In genomic region chr1:26692211-26692792, GRCh38 we compare ENCODE assay signal across 1 cellular context.
TF ChIP-seq lines count a peak whose summit lies in the region.

No MANE protein-coding gene starts in this region.

TF ChIP-seq in K562, 482 proteins besides CTCF, POLR2A, EP300 and RAD21 (continued from another document and continues in another):
- TF ChIP-seq, protein P1, sequence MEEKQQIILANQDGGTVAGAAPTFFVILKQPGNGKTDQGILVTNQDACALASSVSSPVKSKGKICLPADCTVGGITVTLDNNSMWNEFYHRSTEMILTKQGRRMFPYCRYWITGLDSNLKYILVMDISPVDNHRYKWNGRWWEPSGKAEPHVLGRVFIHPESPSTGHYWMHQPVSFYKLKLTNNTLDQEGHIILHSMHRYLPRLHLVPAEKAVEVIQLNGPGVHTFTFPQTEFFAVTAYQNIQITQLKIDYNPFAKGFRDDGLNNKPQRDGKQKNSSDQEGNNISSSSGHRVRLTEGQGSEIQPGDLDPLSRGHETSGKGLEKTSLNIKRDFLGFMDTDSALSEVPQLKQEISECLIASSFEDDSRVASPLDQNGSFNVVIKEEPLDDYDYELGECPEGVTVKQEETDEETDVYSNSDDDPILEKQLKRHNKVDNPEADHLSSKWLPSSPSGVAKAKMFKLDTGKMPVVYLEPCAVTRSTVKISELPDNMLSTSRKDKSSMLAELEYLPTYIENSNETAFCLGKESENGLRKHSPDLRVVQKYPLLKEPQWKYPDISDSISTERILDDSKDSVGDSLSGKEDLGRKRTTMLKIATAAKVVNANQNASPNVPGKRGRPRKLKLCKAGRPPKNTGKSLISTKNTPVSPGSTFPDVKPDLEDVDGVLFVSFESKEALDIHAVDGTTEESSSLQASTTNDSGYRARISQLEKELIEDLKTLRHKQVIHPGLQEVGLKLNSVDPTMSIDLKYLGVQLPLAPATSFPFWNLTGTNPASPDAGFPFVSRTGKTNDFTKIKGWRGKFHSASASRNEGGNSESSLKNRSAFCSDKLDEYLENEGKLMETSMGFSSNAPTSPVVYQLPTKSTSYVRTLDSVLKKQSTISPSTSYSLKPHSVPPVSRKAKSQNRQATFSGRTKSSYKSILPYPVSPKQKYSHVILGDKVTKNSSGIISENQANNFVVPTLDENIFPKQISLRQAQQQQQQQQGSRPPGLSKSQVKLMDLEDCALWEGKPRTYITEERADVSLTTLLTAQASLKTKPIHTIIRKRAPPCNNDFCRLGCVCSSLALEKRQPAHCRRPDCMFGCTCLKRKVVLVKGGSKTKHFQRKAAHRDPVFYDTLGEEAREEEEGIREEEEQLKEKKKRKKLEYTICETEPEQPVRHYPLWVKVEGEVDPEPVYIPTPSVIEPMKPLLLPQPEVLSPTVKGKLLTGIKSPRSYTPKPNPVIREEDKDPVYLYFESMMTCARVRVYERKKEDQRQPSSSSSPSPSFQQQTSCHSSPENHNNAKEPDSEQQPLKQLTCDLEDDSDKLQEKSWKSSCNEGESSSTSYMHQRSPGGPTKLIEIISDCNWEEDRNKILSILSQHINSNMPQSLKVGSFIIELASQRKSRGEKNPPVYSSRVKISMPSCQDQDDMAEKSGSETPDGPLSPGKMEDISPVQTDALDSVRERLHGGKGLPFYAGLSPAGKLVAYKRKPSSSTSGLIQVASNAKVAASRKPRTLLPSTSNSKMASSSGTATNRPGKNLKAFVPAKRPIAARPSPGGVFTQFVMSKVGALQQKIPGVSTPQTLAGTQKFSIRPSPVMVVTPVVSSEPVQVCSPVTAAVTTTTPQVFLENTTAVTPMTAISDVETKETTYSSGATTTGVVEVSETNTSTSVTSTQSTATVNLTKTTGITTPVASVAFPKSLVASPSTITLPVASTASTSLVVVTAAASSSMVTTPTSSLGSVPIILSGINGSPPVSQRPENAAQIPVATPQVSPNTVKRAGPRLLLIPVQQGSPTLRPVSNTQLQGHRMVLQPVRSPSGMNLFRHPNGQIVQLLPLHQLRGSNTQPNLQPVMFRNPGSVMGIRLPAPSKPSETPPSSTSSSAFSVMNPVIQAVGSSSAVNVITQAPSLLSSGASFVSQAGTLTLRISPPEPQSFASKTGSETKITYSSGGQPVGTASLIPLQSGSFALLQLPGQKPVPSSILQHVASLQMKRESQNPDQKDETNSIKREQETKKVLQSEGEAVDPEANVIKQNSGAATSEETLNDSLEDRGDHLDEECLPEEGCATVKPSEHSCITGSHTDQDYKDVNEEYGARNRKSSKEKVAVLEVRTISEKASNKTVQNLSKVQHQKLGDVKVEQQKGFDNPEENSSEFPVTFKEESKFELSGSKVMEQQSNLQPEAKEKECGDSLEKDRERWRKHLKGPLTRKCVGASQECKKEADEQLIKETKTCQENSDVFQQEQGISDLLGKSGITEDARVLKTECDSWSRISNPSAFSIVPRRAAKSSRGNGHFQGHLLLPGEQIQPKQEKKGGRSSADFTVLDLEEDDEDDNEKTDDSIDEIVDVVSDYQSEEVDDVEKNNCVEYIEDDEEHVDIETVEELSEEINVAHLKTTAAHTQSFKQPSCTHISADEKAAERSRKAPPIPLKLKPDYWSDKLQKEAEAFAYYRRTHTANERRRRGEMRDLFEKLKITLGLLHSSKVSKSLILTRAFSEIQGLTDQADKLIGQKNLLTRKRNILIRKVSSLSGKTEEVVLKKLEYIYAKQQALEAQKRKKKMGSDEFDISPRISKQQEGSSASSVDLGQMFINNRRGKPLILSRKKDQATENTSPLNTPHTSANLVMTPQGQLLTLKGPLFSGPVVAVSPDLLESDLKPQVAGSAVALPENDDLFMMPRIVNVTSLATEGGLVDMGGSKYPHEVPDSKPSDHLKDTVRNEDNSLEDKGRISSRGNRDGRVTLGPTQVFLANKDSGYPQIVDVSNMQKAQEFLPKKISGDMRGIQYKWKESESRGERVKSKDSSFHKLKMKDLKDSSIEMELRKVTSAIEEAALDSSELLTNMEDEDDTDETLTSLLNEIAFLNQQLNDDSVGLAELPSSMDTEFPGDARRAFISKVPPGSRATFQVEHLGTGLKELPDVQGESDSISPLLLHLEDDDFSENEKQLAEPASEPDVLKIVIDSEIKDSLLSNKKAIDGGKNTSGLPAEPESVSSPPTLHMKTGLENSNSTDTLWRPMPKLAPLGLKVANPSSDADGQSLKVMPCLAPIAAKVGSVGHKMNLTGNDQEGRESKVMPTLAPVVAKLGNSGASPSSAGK (IDR thresholded peaks at IDR 0.05) = peak; percentile 56; the same call in 1 of the 2 replicates
- TF ChIP-seq, protein P2, sequence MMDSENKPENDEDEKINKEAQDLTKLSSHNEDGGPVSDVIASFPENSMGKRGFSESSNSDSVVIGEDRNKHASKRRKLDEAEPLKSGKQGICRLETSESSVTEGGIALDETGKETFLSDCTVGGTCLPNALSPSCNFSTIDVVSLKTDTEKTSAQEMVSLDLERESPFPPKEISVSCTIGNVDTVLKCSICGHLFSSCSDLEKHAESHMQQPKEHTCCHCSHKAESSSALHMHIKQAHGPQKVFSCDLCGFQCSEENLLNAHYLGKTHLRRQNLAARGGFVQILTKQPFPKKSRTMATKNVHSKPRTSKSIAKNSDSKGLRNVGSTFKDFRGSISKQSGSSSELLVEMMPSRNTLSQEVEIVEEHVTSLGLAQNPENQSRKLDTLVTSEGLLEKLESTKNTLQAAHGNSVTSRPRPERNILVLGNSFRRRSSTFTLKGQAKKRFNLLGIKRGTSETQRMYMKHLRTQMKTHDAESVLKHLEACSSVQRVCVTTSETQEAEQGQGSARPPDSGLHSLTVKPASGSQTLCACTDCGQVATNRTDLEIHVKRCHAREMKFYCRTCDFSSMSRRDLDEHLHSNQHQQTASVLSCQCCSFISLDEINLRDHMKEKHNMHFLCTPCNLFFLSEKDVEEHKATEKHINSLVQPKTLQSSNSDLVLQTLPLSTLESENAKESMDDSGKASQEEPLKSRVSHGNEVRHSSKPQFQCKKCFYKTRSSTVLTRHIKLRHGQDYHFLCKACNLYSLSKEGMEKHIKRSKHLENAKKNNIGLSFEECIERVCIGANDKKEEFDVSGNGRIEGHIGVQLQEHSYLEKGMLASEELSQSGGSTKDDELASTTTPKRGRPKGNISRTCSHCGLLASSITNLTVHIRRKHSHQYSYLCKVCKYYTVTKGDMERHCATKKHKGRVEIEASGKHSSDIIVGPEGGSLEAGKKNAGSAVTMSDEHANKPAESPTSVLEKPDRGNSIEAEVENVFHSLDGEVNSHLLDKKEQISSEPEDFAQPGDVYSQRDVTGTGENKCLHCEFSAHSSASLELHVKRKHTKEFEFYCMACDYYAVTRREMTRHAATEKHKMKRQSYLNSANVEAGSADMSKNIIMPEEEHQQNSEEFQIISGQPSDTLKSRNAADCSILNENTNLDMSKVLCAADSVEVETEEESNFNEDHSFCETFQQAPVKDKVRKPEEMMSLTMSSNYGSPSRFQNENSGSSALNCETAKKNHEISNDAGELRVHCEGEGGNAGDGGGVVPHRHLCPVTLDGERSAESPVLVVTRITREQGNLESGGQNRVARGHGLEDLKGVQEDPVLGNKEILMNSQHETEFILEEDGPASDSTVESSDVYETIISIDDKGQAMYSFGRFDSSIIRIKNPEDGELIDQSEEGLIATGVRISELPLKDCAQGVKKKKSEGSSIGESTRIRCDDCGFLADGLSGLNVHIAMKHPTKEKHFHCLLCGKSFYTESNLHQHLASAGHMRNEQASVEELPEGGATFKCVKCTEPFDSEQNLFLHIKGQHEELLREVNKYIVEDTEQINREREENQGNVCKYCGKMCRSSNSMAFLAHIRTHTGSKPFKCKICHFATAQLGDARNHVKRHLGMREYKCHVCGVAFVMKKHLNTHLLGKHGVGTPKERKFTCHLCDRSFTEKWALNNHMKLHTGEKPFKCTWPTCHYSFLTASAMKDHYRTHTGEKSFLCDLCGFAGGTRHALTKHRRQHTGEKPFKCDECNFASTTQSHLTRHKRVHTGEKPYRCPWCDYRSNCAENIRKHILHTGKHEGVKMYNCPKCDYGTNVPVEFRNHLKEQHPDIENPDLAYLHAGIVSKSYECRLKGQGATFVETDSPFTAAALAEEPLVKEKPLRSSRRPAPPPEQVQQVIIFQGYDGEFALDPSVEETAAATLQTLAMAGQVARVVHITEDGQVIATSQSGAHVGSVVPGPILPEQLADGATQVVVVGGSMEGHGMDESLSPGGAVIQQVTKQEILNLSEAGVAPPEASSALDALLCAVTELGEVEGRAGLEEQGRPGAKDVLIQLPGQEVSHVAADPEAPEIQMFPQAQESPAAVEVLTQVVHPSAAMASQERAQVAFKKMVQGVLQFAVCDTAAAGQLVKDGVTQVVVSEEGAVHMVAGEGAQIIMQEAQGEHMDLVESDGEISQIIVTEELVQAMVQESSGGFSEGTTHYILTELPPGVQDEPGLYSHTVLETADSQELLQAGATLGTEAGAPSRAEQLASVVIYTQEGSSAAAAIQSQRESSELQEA (IDR thresholded peaks at IDR 0.05; ENCODE audit: low read depth) = no peak
- TF ChIP-seq SREBF2 (CRISPR knock-in tag; IDR thresholded peaks at IDR 0.05) (no peak), HMG20A (CRISPR knock-in tag; conservative IDR thresholded peaks at IDR 0.05) (no peak), C11orf30 (IDR thresholded peaks at IDR 0.05; ENCODE audit: low read depth) (no peak), ZNF830 (CRISPR knock-in tag; IDR thresholded peaks at IDR 0.05) (no peak), E4F1 (CRISPR knock-in tag; IDR thresholded peaks at IDR 0.05; ENCODE audit: borderline replicate concordance) (no peak), SMC3 (conservative IDR thresholded peaks at IDR 0.05; ENCODE audit: insufficient read depth, low read depth, low read length) (no peak), ZNF639 (CRISPR knock-in tag; conservative IDR thresholded peaks at IDR 0.05 in 1 of 2, IDR thresholded peaks at IDR 0.05 in 1 of 2) (peak in 1 of 2 experiments; percentile 29; a peak in 1 of 4 replicates), NBN (IDR thresholded peaks at IDR 0.05; ENCODE audit: low read depth) (peak; percentile 88), E2F3 (CRISPR knock-in tag; IDR thresholded peaks at IDR 0.05) (no peak), WHSC1 (IDR thresholded peaks at IDR 0.05; ENCODE audit: low read length) (no peak), BRF1 (IDR thresholded peaks at IDR 0.05; ENCODE audit: borderline replicate concordance, extremely low read depth, insufficient read length) (no peak), ZFX (CRISPR knock-in tag; IDR thresholded peaks at IDR 0.05) (no peak; the same call in 1 of the 2 replicates), KDM4B (IDR thresholded peaks at IDR 0.05; ENCODE audit: borderline replicate concordance in 2 of 2, low read depth in 1 of 2) (no peak), CEBPG (CRISPR knock-in tag; IDR thresholded peaks at IDR 0.05) (no peak), CEBPG (tag; conservative IDR thresholded peaks at IDR 0.05 in 1 of 2, IDR thresholded peaks at IDR 0.05 in 1 of 2) (peak in 1 of 2 experiments; percentile 40; a peak in 2 of 4 replicates), LARP7 (IDR thresholded peaks at IDR 0.05) (no peak), ZNF3 (CRISPR knock-in tag; IDR thresholded peaks at IDR 0.05) (no peak), YBX1 (IDR thresholded peaks at IDR 0.05) (no peak), CBFB (CRISPR knock-in tag; IDR thresholded peaks at IDR 0.05) (no peak), CBFA2T2 (conservative IDR thresholded peaks at IDR 0.05) (no peak), JUN (IDR thresholded peaks at IDR 0.05; ENCODE audit: borderline replicate concordance, low read depth, low read length) (no peak), JUN (CRISPR knock-in tag; IDR thresholded peaks at IDR 0.05; ENCODE audit: borderline replicate concordance) (no peak), PCBP1 (IDR thresholded peaks at IDR 0.05; ENCODE audit: low read depth, low read length, poor library complexity, severe bottlenecking) (no peak), EWSR1 (IDR thresholded peaks at IDR 0.05; ENCODE audit: borderline replicate concordance, low read depth, partially characterized antibody) (no peak)
- TF ChIP-seq, protein P3, sequence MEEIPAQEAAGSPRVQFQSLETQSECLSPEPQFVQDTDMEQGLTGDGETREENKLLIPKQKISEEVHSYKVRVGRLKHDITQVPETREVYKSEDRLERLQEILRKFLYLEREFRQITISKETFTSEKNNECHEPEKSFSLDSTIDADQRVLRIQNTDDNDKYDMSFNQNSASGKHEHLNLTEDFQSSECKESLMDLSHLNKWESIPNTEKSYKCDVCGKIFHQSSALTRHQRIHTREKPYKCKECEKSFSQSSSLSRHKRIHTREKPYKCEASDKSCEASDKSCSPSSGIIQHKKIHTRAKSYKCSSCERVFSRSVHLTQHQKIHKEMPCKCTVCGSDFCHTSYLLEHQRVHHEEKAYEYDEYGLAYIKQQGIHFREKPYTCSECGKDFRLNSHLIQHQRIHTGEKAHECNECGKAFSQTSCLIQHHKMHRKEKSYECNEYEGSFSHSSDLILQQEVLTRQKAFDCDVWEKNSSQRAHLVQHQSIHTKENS (CRISPR knock-in tag; IDR thresholded peaks at IDR 0.05) = no peak
- TF ChIP-seq, protein P4, sequence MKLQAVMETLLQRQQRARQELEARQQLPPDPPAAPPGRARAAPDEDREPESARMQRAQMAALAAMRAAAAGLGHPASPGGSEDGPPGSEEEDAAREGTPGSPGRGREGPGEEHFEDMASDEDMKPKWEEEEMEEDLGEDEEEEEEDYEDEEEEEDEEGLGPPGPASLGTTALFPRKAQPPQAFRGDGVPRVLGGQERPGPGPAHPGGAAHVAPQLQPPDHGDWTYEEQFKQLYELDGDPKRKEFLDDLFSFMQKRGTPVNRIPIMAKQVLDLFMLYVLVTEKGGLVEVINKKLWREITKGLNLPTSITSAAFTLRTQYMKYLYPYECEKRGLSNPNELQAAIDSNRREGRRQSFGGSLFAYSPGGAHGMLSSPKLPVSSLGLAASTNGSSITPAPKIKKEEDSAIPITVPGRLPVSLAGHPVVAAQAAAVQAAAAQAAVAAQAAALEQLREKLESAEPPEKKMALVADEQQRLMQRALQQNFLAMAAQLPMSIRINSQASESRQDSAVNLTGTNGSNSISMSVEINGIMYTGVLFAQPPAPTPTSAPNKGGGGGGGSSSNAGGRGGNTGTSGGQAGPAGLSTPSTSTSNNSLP (IDR thresholded peaks at IDR 0.05; ENCODE audit: borderline replicate concordance, low read depth, low read length) = peak; percentile 67; the same call in 1 of the 2 replicates
